Comparison of ENCODE assay signal across 1 cellular context in the genomic region with DNA sequence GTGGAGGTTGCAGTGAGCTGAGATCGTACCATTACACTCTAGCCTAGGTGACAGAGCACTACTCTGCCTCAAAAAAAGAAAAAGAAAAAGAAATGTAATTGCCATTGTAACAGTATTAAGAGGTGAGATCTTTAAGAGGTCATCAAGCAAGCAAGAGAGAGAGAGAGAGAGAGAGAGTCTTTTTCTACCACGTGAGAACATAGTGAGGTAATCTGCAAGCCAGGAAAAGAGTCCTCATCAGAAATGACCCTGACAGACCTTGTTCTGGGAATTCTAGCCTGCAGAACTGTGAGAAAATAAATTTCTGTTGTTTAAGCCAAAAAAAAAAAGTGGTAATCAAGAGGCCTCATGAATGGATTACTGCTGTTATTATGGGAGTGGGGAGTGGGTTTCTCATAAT.
TF ChIP-seq lines count a peak whose summit lies in the region.

No MANE protein-coding gene starts in this region.

TF ChIP-seq in endothelial cell of umbilical vein, 7 proteins besides CTCF, POLR2A, EP300 and RAD21:
- no peak for TF ChIP-seq GATA2 (IDR thresholded peaks at IDR 0.05; ENCODE audit: insufficient read depth, insufficient read length, low read depth, low read length)
- TF ChIP-seq FOS (IDR thresholded peaks at IDR 0.05; ENCODE audit: borderline replicate concordance, insufficient read depth, low read length): no peak
- no peak for TF ChIP-seq POLR2AphosphoS5 (IDR thresholded peaks at IDR 0.05; ENCODE audit: insufficient read depth, low read depth, low read length)
